ENCODE assay signal across 29 cellular contexts in the genomic region with DNA sequence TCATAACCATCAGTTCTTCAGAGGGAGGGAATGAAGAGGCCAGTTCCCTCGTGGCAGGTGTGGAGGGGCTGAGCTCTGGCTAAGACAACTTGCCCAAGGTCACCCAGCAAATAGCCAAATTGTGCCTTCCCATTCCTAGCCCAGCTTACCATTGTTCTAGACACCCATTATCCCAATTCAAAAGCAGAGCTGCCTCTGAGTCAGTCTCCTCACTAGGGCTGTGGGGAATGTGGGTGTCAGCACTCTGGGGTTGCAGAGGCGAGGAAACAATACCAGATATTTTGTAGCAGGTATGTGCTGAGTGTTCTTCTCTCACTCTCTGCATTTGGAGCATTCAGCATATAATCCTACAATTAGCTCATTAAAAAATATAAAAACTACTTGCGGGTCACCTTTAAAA.
A peak's percentile ranks its signal among the peaks of the same experiment; 100 is the strongest.
DNase-seq lines count a peak whose midpoint lies in the region; ATAC-seq and TF ChIP-seq lines count a peak whose summit lies in the region.
"Had no signal": no experiment of that assay in that cellular context is flagged by ENCODE, and none has a peak within 500 bp of the region (broad histone marks: within the 10 kb centered on the region; RNA-seq: fewer than 3 reads in every experiment).

No MANE protein-coding gene starts in this region.

- peak; percentile 43; the same call in 2 of the 3 replicates for ATAC-seq in GM23338
- peak; percentile 58 for ATAC-seq in WTC11
- ATAC-seq in GM21381 (IDR thresholded peaks at IDR 0.05; ENCODE audit: unreplicated experiment) = no peak
- ATAC-seq: activated CD8-positive, alpha-beta T cell treated with anti-CD3 and anti-CD28 coated beads, Interleukin-2, amount 10 ng/mL, durations not matched to agents 7 days and 5 days; activated naive CD4-positive, alpha-beta T cell treated with anti-CD3 and anti-CD28 coated beads, Interleukin-2, amount 50 U/mL, for 72 hours; activated T-helper 17 cell treated with anti-CD3 and anti-CD28 coated beads, Interleukin-2, amount 50 U/mL, for 72 hours; left cardiac atrium; natural killer cell treated with Interleukin-12 subunit alpha and Interleukin-12 subunit beta and Interleukin-15 and Interleukin-18, amount 100 ng/mL, for 72 hours; upper lobe of right lung had no signal

- no peak for TF ChIP-seq POLR2A in esophagus muscularis mucosa (IDR thresholded peaks at IDR 0.05; ENCODE audit: low read depth)

- intact Hi-C loops in esophagus muscularis mucosa (cut with DNase I) = no loop called here

- peaks cover 2% of the 10 kb centered on the region for H3K27me3 Mint-ChIP-seq in GM23338 (ENCODE audit: insufficient read depth, low read depth, poor library complexity)
- no peaks in the 10 kb centered on the region for H3K27me3 Mint-ChIP-seq in WTC11 (ENCODE audit: low read depth)
- H3K27me3 Mint-ChIP-seq: dendritic cell treated with granulocyte-macrophage colony-stimulating factor and Interleukin-4, amounts not matched to agents 40 ng/mL and 50 ng/mL, for 4 days; natural killer cell treated with Interleukin-12 subunit alpha and Interleukin-12 subunit beta and Interleukin-15 and Interleukin-18, amount 100 ng/mL, for 72 hours had no signal

- no peak overlapping the region for H3K27ac ChIP-seq in GM23338 (ENCODE audit: low read depth)
- no peak overlapping the region for H3K27ac ChIP-seq in esophagus muscularis mucosa (replicated peaks in 1 of 4)
- H3K27ac ChIP-seq: BLaER1 treated with 17β-estradiol and CSF1 and Interleukin-3, amounts not matched to agents 10 nM and 100 nM; cardiac muscle cell; upper lobe of right lung had no signal

- H4K20me1 ChIP-seq in GM23338 (replicated peaks; ENCODE audit: insufficient read depth) = no peaks in the 10 kb centered on the region; the same call in 1 of the 2 replicates
- H4K20me1 ChIP-seq: BLaER1 treated with 17β-estradiol and CSF1 and Interleukin-3, amounts not matched to agents 10 nM and 100 nM had no signal

- H3K27ac Mint-ChIP-seq in GM23338 (no peak overlapping the region), WTC11 (no peak overlapping the region)
- H3K27ac Mint-ChIP-seq: activated CD8-positive, alpha-beta T cell treated with anti-CD3 and anti-CD28 coated beads, Interleukin-2, amount 10 ng/mL, durations not matched to agents 7 days and 5 days; activated T-helper 17 cell treated with anti-CD3 and anti-CD28 coated beads, Interleukin-2, amount 50 U/mL, for 72 hours; dendritic cell treated with granulocyte-macrophage colony-stimulating factor and Interleukin-4, amounts not matched to agents 40 ng/mL and 50 ng/mL, for 4 days; endodermal cell; natural killer cell treated with Interleukin-12 subunit alpha and Interleukin-12 subunit beta and Interleukin-15 and Interleukin-18, amount 100 ng/mL, for 72 hours had no signal

- H3K9me2 ChIP-seq in GM23338 (ENCODE audit: insufficient read depth) = peaks cover 10% of the 10 kb centered on the region

- H3K36me3 Mint-ChIP-seq in GM23338 (ENCODE audit: low read depth) (no peaks in the 10 kb centered on the region), WTC11 (no peaks in the 10 kb centered on the region)
- H3K36me3 Mint-ChIP-seq: activated naive CD4-positive, alpha-beta T cell treated with anti-CD3 and anti-CD28 coated beads, Interleukin-2, amount 50 U/mL, for 72 hours; natural killer cell treated with Interleukin-12 subunit alpha and Interleukin-12 subunit beta and Interleukin-15 and Interleukin-18, amount 100 ng/mL, for 72 hours had no signal

- no peaks in the 10 kb centered on the region for H3K9me3 ChIP-seq in esophagus muscularis mucosa
- H3K9me3 ChIP-seq: BLaER1 treated with 17β-estradiol and CSF1 and Interleukin-3, amounts not matched to agents 10 nM and 100 nM; MG63; upper lobe of right lung had no signal

- no peaks in the 10 kb centered on the region for H3K36me3 ChIP-seq in GM23338 (ENCODE audit: insufficient read depth)
- no peaks in the 10 kb centered on the region for H3K36me3 ChIP-seq in esophagus muscularis mucosa
- H3K36me3 ChIP-seq: BLaER1 treated with 17β-estradiol and CSF1 and Interleukin-3, amounts not matched to agents 10 nM and 100 nM; cardiac muscle cell; MG63; upper lobe of right lung had no signal

- TF ChIP-seq CTCF in GM23338 (conservative IDR thresholded peaks at IDR 0.05; ENCODE audit: low read depth in 2 of 2) (no peak), WTC11 (IDR thresholded peaks at IDR 0.05) (no peak), esophagus muscularis mucosa (IDR thresholded peaks at IDR 0.05) (no peak)

- H3K9me3 Mint-ChIP-seq in GM23338 (no peaks in the 10 kb centered on the region), WTC11 (peaks cover 6% of the 10 kb centered on the region; the same call in 1 of the 2 replicates)
- H3K9me3 Mint-ChIP-seq: activated naive CD4-positive, alpha-beta T cell treated with anti-CD3 and anti-CD28 coated beads, Interleukin-2, amount 50 U/mL, for 72 hours; dendritic cell treated with granulocyte-macrophage colony-stimulating factor and Interleukin-4, amounts not matched to agents 40 ng/mL and 50 ng/mL, for 4 days; endodermal cell; natural killer cell treated with Interleukin-12 subunit alpha and Interleukin-12 subunit beta and Interleukin-15 and Interleukin-18, amount 100 ng/mL, for 72 hours had no signal

- WGBS in esophagus muscularis mucosa = 81% methylated on average over 3 of the region's 3 CpGs

- H3K4me3 Mint-ChIP-seq in GM23338 (no peak overlapping the region), WTC11 (no peak overlapping the region)
- H3K4me3 Mint-ChIP-seq: activated CD8-positive, alpha-beta T cell treated with anti-CD3 and anti-CD28 coated beads, Interleukin-2, amount 10 ng/mL, durations not matched to agents 7 days and 5 days; activated T-helper 17 cell treated with anti-CD3 and anti-CD28 coated beads, Interleukin-2, amount 50 U/mL, for 72 hours; dendritic cell treated with granulocyte-macrophage colony-stimulating factor and Interleukin-4, amounts not matched to agents 40 ng/mL and 50 ng/mL, for 4 days; endodermal cell; natural killer cell treated with Interleukin-12 subunit alpha and Interleukin-12 subunit beta and Interleukin-15 and Interleukin-18, amount 100 ng/mL, for 72 hours had no signal

- no peak for TF ChIP-seq EP300 in esophagus muscularis mucosa (IDR thresholded peaks at IDR 0.05)

- H3F3A ChIP-seq in GM23338 (replicated peaks; ENCODE audit: low read depth) = no peaks in the 10 kb centered on the region

- CTCF ChIA-PET in WTC11 (lab: Charles Lee) = no interaction called here

- no peak for DNase-seq in GM23338 (ENCODE audit: low spot score)
- DNase-seq in WTC11 (ENCODE audit: low spot score) = no peak
- peak; percentile 57 for DNase-seq in esophagus muscularis mucosa (ENCODE audit: extremely low spot score)
- DNase-seq in renal cortical epithelial cell (ENCODE audit: low read depth) = peak; percentile 62
- no peak for DNase-seq in NCI-H1694 (lab: John Stamatoyannopoulos, UW)
- no peak for DNase-seq in activated CD4-positive, alpha-beta T cell treated with anti-CD3 and anti-CD28 coated beads for 48 hours
- DNase-seq in UCSD-AML1 (lab: John Stamatoyannopoulos, UW; ENCODE audit: unreplicated experiment) = no peak
- DNase-seq: activated CD4-positive, alpha-beta T cell treated with anti-CD3 and anti-CD28 coated beads for 1 hour; activated CD8-positive, alpha-beta T cell treated with anti-CD3 and anti-CD28 coated beads, Interleukin-2, amount 10 ng/mL, durations not matched to agents 7 days and 5 days; amygdala; endodermal cell; GDM1; left cardiac atrium; MG63; NCI-H2029 treated with DMSO at 0.1 percent for 48 hours; NCI-H526; retina; Right ventricle myocardium superior; small intestine; stimulated activated naive CD4-positive, alpha-beta T cell; T-helper 2 cell; upper lobe of right lung had no signal

- H3K27me3 ChIP-seq in GM23338 (ENCODE audit: insufficient read depth) (no peaks in the 10 kb centered on the region), esophagus muscularis mucosa (no peaks in the 10 kb centered on the region)
- H3K27me3 ChIP-seq: BLaER1 treated with 17β-estradiol and CSF1 and Interleukin-3, amounts not matched to agents 10 nM and 100 nM; cardiac muscle cell; MG63; upper lobe of right lung had no signal

- H3K4me1 Mint-ChIP-seq in GM23338 = peaks cover 15% of the 10 kb centered on the region
- H3K4me1 Mint-ChIP-seq in WTC11 = peaks cover 13% of the 10 kb centered on the region
- H3K4me1 Mint-ChIP-seq: activated T-helper 17 cell treated with anti-CD3 and anti-CD28 coated beads, Interleukin-2, amount 50 U/mL, for 72 hours had no signal

- no peaks in the 10 kb centered on the region for H3K79me2 ChIP-seq in GM23338 (replicated peaks; ENCODE audit: insufficient read depth)

- POLR2A ChIA-PET in WTC11 (lab: Charles Lee) = no interaction called here

- no peak overlapping the region for H2AFZ ChIP-seq in GM23338

- H3K4me3 ChIP-seq in GM23338 (no peak overlapping the region), esophagus muscularis mucosa (no peak overlapping the region)
- H3K4me3 ChIP-seq: BLaER1 treated with 17β-estradiol and CSF1 and Interleukin-3, amounts not matched to agents 10 nM and 100 nM; cardiac muscle cell; MG63; upper lobe of right lung had no signal

- H3K4me1 ChIP-seq in GM23338 (ENCODE audit: insufficient read depth) (peaks cover under 1% of the 10 kb centered on the region; the same call in 1 of the 2 replicates), esophagus muscularis mucosa (no peaks in the 10 kb centered on the region)
- H3K4me1 ChIP-seq: upper lobe of right lung had no signal

- no peak overlapping the region for H3K4me2 ChIP-seq in GM23338
- H3K4me2 ChIP-seq: BLaER1 treated with 17β-estradiol and CSF1 and Interleukin-3, amounts not matched to agents 10 nM and 100 nM had no signal

TF ChIP-seq in GM23338, 12 proteins besides CTCF, POLR2A, EP300 and RAD21 (continues in another document):
- TF ChIP-seq EZH2 (IDR thresholded peaks at IDR 0.05; ENCODE audit: low read depth, unreplicated experiment) (no peak), JUNB (IDR thresholded peaks at IDR 0.05; ENCODE audit: unreplicated experiment) (no peak), CREB1 (CRISPR knock-in tag; IDR thresholded peaks at IDR 0.05; ENCODE audit: low read depth) (no peak)

TF ChIP-seq in WTC11, 78 proteins besides CTCF, POLR2A, EP300 and RAD21 (continues in another document):
- no peak for TF ChIP-seq CREM (CRISPR knock-in tag; IDR thresholded peaks at IDR 0.05)
- TF ChIP-seq, protein P1, sequence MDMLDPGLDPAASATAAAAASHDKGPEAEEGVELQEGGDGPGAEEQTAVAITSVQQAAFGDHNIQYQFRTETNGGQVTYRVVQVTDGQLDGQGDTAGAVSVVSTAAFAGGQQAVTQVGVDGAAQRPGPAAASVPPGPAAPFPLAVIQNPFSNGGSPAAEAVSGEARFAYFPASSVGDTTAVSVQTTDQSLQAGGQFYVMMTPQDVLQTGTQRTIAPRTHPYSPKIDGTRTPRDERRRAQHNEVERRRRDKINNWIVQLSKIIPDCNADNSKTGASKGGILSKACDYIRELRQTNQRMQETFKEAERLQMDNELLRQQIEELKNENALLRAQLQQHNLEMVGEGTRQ (CRISPR knock-in tag; IDR thresholded peaks at IDR 0.05) = no peak
- TF ChIP-seq EMX1 (CRISPR knock-in tag; IDR thresholded peaks at IDR 0.05) = no peak

Comparison
In these comparisons a context has a peak if more than half of its experiments do, and no peak if none do; other contexts are left out.
1. DNase-seq: peak in esophagus muscularis mucosa (single experiment) and renal cortical epithelial cell (single experiment); none in GM23338 (single experiment), WTC11 (single experiment), NCI-H1694 (single experiment), activated CD4-positive, alpha-beta T cell treated with anti-CD3 and anti-CD28 coated beads for 48 hours (single experiment) and UCSD-AML1 (single experiment).